1 cellular context compared by ENCODE assay signal in the genomic region with DNA sequence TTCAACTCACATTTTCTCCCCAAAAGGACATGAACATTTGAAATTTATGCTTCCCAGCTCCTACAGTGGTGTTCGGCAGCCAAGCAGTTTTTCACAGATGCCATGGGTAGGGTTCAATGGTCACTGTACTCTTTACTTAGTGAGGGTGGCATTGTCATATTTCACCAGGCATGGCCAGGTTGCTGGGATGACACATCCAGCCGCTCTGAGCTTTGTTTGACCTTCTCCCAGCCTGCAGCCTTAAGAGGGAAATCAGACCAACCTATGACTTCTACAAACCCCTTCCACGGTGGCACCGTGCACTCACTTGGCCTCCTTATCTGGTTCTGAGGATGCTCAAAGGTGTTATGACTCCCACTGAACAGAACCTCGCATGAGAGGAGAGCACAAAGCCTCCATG.
TF ChIP-seq lines count a peak whose summit lies in the region.

No MANE protein-coding gene starts in this region.

TF ChIP-seq in HepG2, 621 proteins besides CTCF, POLR2A, EP300 and RAD21 (continued from another document and continues in another):
- TF ChIP-seq, protein P1, sequence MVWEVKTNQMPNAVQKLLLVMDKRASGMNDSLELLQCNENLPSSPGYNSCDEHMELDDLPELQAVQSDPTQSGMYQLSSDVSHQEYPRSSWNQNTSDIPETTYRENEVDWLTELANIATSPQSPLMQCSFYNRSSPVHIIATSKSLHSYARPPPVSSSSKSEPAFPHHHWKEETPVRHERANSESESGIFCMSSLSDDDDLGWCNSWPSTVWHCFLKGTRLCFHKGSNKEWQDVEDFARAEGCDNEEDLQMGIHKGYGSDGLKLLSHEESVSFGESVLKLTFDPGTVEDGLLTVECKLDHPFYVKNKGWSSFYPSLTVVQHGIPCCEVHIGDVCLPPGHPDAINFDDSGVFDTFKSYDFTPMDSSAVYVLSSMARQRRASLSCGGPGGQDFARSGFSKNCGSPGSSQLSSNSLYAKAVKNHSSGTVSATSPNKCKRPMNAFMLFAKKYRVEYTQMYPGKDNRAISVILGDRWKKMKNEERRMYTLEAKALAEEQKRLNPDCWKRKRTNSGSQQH (CRISPR knock-in tag; IDR thresholded peaks at IDR 0.05; ENCODE audit: low read depth), result no peak
- TF ChIP-seq, protein P2, sequence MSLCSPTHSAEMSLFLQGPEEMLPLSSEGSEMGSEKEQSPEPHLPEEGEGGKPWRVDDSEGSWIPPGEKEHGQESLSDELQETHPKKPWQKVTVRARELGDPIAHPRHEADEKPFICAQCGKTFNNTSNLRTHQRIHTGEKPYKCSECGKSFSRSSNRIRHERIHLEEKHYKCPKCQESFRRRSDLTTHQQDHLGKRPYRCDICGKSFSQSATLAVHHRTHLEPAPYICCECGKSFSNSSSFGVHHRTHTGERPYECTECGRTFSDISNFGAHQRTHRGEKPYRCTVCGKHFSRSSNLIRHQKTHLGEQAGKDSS (CRISPR knock-in tag; IDR thresholded peaks at IDR 0.05; ENCODE audit: borderline replicate concordance, low read depth), result no peak
- TF ChIP-seq CHD2 (IDR thresholded peaks at IDR 0.05; ENCODE audit: low read depth, low read length) (no peak), MBNL3 (CRISPR knock-in tag; conservative IDR thresholded peaks at IDR 0.05) (no peak), ZMYM2 (CRISPR knock-in tag; IDR thresholded peaks at IDR 0.05) (peak; percentile 49; the same call in 1 of the 2 replicates), RCOR2 (CRISPR knock-in tag; IDR thresholded peaks at IDR 0.05) (peak; percentile 20; the same call in 1 of the 2 replicates), DMAP1 (CRISPR knock-in tag; IDR thresholded peaks at IDR 0.05) (no peak), ZNF260 (CRISPR knock-in tag; IDR thresholded peaks at IDR 0.05; ENCODE audit: borderline replicate concordance, low read depth) (no peak), CENPX (CRISPR knock-in tag; IDR thresholded peaks at IDR 0.05) (no peak), MXI1 (IDR thresholded peaks at IDR 0.05; ENCODE audit: borderline replicate concordance, low read depth, low read length) (peak; percentile 30; the same call in 1 of the 3 replicates), GZF1 (CRISPR knock-in tag; IDR thresholded peaks at IDR 0.05) (no peak), ZNF589 (CRISPR knock-in tag; conservative IDR thresholded peaks at IDR 0.05) (no peak), ZNF816 (CRISPR knock-in tag; IDR thresholded peaks at IDR 0.05; ENCODE audit: borderline replicate concordance) (no peak), AGO1 (IDR thresholded peaks at IDR 0.05; ENCODE audit: low read depth, low read length, poor library complexity, severe bottlenecking) (no peak), KDM2A (CRISPR knock-in tag; IDR thresholded peaks at IDR 0.05; ENCODE audit: borderline replicate concordance, low read depth) (0 out of 2 replicates have a peak, but pooled peaks have one; percentile 29), HDAC1 (CRISPR knock-in tag; IDR thresholded peaks at IDR 0.05) (peak; percentile 39; the same call in 1 of the 2 replicates), TBL1XR1 (IDR thresholded peaks at IDR 0.05; ENCODE audit: borderline replicate concordance, low read length, partially characterized antibody) (no peak), GATA4 (IDR thresholded peaks at IDR 0.05; ENCODE audit: borderline replicate concordance, low read depth) (no peak), TOE1 (CRISPR knock-in tag; IDR thresholded peaks at IDR 0.05) (no peak), ZFP82 (CRISPR knock-in tag; IDR thresholded peaks at IDR 0.05; ENCODE audit: borderline replicate concordance) (no peak)
- TF ChIP-seq, protein P3, sequence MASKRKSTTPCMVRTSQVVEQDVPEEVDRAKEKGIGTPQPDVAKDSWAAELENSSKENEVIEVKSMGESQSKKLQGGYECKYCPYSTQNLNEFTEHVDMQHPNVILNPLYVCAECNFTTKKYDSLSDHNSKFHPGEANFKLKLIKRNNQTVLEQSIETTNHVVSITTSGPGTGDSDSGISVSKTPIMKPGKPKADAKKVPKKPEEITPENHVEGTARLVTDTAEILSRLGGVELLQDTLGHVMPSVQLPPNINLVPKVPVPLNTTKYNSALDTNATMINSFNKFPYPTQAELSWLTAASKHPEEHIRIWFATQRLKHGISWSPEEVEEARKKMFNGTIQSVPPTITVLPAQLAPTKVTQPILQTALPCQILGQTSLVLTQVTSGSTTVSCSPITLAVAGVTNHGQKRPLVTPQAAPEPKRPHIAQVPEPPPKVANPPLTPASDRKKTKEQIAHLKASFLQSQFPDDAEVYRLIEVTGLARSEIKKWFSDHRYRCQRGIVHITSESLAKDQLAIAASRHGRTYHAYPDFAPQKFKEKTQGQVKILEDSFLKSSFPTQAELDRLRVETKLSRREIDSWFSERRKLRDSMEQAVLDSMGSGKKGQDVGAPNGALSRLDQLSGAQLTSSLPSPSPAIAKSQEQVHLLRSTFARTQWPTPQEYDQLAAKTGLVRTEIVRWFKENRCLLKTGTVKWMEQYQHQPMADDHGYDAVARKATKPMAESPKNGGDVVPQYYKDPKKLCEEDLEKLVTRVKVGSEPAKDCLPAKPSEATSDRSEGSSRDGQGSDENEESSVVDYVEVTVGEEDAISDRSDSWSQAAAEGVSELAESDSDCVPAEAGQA (IDR thresholded peaks at IDR 0.05; ENCODE audit: low read depth), result no peak
- TF ChIP-seq, protein P3 (CRISPR knock-in tag; IDR thresholded peaks at IDR 0.05; ENCODE audit: borderline replicate concordance), result no peak
- TF ChIP-seq, protein P4, sequence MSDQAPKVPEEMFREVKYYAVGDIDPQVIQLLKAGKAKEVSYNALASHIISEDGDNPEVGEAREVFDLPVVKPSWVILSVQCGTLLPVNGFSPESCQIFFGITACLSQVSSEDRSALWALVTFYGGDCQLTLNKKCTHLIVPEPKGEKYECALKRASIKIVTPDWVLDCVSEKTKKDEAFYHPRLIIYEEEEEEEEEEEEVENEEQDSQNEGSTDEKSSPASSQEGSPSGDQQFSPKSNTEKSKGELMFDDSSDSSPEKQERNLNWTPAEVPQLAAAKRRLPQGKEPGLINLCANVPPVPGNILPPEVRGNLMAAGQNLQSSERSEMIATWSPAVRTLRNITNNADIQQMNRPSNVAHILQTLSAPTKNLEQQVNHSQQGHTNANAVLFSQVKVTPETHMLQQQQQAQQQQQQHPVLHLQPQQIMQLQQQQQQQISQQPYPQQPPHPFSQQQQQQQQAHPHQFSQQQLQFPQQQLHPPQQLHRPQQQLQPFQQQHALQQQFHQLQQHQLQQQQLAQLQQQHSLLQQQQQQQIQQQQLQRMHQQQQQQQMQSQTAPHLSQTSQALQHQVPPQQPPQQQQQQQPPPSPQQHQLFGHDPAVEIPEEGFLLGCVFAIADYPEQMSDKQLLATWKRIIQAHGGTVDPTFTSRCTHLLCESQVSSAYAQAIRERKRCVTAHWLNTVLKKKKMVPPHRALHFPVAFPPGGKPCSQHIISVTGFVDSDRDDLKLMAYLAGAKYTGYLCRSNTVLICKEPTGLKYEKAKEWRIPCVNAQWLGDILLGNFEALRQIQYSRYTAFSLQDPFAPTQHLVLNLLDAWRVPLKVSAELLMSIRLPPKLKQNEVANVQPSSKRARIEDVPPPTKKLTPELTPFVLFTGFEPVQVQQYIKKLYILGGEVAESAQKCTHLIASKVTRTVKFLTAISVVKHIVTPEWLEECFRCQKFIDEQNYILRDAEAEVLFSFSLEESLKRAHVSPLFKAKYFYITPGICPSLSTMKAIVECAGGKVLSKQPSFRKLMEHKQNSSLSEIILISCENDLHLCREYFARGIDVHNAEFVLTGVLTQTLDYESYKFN (CRISPR knock-in tag; conservative IDR thresholded peaks at IDR 0.05), result peak; percentile 59
- TF ChIP-seq, protein P5, sequence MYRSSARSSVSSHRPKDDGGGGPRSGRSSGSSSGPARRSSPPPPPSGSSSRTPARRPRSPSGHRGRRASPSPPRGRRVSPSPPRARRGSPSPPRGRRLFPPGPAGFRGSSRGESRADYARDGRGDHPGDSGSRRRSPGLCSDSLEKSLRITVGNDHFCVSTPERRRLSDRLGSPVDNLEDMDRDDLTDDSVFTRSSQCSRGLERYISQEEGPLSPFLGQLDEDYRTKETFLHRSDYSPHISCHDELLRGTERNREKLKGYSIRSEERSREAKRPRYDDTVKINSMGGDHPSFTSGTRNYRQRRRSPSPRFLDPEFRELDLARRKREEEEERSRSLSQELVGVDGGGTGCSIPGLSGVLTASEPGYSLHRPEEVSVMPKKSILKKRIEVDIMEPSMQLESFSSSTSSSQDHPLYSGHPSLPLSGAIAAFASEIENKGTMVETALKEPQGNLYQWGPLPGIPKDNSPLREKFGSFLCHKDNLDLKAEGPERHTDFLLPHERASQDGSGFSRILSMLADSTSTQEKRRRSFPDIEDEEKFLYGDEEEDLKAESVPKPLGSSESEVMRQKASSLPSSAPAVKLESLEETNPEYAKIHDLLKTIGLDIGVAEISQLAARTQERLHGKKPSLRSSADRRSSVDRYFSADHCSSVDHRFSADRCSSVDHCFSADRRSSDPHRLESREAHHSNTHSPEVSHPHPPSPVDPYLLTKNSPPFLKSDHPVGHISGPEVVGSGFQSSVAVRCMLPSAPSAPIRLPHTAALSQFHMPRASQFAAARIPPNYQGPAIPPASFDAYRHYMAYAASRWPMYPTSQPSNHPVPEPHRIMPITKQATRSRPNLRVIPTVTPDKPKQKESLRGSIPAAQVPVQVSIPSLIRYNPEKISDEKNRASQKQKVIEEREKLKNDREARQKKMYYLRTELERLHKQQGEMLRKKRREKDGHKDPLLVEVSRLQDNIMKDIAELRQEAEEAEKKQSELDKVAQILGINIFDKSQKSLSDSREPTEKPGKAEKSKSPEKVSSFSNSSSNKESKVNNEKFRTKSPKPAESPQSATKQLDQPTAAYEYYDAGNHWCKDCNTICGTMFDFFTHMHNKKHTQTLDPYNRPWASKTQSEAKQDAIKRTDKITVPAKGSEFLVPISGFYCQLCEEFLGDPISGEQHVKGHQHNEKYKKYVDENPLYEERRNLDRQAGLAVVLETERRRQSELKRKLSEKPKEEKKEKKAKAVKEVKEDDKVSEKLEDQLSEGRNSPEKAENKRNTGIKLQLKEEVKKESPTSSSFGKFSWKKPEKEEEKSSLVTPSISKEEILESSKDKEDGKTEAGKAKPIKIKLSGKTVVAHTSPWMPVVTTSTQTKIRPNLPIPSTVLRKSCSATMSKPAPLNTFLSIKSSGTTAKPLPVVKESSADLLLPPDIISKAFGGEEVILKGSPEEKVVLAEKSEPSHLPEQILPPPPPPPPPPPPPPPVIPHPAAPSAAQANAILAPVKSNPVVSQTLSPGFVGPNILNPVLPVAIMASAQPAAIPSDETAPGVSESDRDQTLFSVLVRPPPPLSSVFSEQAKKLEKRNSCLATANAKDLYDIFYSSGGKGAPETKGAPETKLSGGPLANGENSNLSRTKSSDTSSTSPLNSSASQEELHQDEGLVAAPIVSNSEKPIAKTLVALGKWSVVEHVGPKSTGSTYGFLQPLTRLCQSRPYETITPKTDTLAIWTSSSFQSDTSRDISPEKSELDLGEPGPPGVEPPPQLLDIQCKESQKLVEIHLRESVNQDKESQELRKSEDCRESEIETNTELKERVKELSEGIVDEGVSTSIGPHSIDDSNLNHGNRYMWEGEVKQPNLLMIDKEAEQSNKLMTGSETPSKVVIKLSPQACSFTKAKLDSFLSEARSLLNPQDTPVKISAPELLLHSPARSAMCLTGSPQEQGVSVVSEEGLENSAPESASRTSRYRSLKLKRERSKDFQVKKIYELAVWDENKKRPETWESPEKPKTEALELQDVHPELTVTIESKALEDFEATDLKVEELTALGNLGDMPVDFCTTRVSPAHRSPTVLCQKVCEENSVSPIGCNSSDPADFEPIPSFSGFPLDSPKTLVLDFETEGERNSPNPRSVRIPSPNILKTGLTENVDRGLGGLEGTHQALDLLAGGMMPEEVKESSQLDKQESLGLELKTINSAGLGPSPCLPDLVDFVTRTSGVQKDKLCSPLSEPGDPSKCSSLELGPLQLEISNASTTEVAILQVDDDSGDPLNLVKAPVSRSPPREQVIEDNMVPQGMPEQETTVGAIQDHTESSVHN (CRISPR knock-in tag; IDR thresholded peaks at IDR 0.05), result no peak
- TF ChIP-seq, protein P6, sequence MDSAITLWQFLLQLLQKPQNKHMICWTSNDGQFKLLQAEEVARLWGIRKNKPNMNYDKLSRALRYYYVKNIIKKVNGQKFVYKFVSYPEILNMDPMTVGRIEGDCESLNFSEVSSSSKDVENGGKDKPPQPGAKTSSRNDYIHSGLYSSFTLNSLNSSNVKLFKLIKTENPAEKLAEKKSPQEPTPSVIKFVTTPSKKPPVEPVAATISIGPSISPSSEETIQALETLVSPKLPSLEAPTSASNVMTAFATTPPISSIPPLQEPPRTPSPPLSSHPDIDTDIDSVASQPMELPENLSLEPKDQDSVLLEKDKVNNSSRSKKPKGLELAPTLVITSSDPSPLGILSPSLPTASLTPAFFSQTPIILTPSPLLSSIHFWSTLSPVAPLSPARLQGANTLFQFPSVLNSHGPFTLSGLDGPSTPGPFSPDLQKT (CRISPR knock-in tag; IDR thresholded peaks at IDR 0.05; ENCODE audit: borderline replicate concordance), result no peak
- TF ChIP-seq, protein P7, sequence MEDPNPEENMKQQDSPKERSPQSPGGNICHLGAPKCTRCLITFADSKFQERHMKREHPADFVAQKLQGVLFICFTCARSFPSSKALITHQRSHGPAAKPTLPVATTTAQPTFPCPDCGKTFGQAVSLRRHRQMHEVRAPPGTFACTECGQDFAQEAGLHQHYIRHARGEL (CRISPR knock-in tag; IDR thresholded peaks at IDR 0.05), result no peak
